15 cellular contexts compared by ENCODE assay signal in genomic region chr19:5557691-5558090, GRCh38. TPM values are rescaled to one million over a fixed set of nuclear protein-coding genes. Genes with fewer than 3 reads are reported as not detected.
DNase-seq lines count a peak whose midpoint lies in the region; ATAC-seq and TF ChIP-seq lines count a peak whose summit lies in the region.
"Had no signal": no experiment of that assay in that cellular context is flagged by ENCODE, and none has a peak within 500 bp of the region (broad histone marks: within the 10 kb centered on the region; RNA-seq: fewer than 3 reads in every experiment).

No MANE protein-coding gene starts in this region.

- ATAC-seq in RWPE2 (ENCODE audit: low read depth) (peak; percentile 42; the same call in 1 of the 3 replicates), esophagus mucosa (peak; percentile 91)

- no peak for TF ChIP-seq EP300 in stomach (IDR thresholded peaks at IDR 0.05)

- no peak for TF ChIP-seq CTCF in RWPE2 (IDR thresholded peaks at IDR 0.05; ENCODE audit: poor library complexity, severe bottlenecking)
- no peak for TF ChIP-seq CTCF in neural progenitor cell (IDR thresholded peaks at IDR 0.05)
- no peak for TF ChIP-seq CTCF in stomach (IDR thresholded peaks at IDR 0.05)
- TF ChIP-seq CTCF in CD14-positive monocyte (IDR thresholded peaks at IDR 0.05) = no peak

- H3K27ac Mint-ChIP-seq in neural progenitor cell (peak overlapping the region; percentile 84), CD14-positive monocyte (peak overlapping the region in 1 of 7 donors; percentile 31)
- no peak overlapping the region for H3K27ac Mint-ChIP-seq in activated T-helper 2 cell treated with anti-CD3 and anti-CD28 coated beads, Interferon-gamma antibody, Interleukin-2, Interleukin-4, amounts not matched to agents 10 μg/mL and 5 μg/mL and 100 μg/mL, durations not matched to agents 14 hours and 24 hours and 36 hours
- H3K27ac Mint-ChIP-seq in CD8-positive, alpha-beta memory T cell = no peak overlapping the region

- 28 to 40% (median 34%) methylated on average over 9 to 13 of the region's 13 CpGs for WGBS in stomach, 5 donors

- CTCF ChIA-PET in CD8-positive, alpha-beta memory T cell (lab: Charles Lee) = no interaction called here

- H3K27me3 ChIP-seq in RWPE2 (ENCODE audit: insufficient read depth, poor library complexity, severe bottlenecking) = no peaks in the 10 kb centered on the region
- no peaks in the 10 kb centered on the region for H3K27me3 ChIP-seq in neural progenitor cell
- H3K27me3 ChIP-seq in stomach = peaks cover 0 to 71% (median 14%) of the 10 kb centered on the region in 3 donors
- no peaks in the 10 kb centered on the region for H3K27me3 ChIP-seq in CD8-positive, alpha-beta memory T cell (ENCODE audit: insufficient read depth, low read length, poor library complexity, severe bottlenecking)
- H3K27me3 ChIP-seq: Peyer's patch had no signal

- no peaks in the 10 kb centered on the region for H3K9me3 ChIP-seq in RWPE2 (ENCODE audit: severe bottlenecking)
- H3K9me3 ChIP-seq in neural progenitor cell (ENCODE audit: low read depth) = no peaks in the 10 kb centered on the region
- H3K9me3 ChIP-seq in stomach = peaks cover 5 to 17% (median 12%) of the 10 kb centered on the region in 4 donors
- peaks cover 7% of the 10 kb centered on the region for H3K9me3 ChIP-seq in CD8-positive, alpha-beta memory T cell (ENCODE audit: low read length)

- H3K4me3 Mint-ChIP-seq in neural progenitor cell (no peak overlapping the region), CD14-positive monocyte (no peak overlapping the region)
- no peak overlapping the region for H3K4me3 Mint-ChIP-seq in activated T-helper 2 cell treated with anti-CD3 and anti-CD28 coated beads, Interferon-gamma antibody, Interleukin-2, Interleukin-4, amounts not matched to agents 10 μg/mL and 5 μg/mL and 100 μg/mL, durations not matched to agents 14 hours and 24 hours and 36 hours (ENCODE audit: low read depth)
- no peak overlapping the region for H3K4me3 Mint-ChIP-seq in CD8-positive, alpha-beta memory T cell
- H3K4me3 Mint-ChIP-seq: IgD-negative memory B cell had no signal

- H3K9me3 Mint-ChIP-seq in neural progenitor cell (peaks cover 9% of the 10 kb centered on the region), CD14-positive monocyte (peaks cover 4 to 17% (median 12%) of the 10 kb centered on the region in 7 donors)
- peaks cover 15% of the 10 kb centered on the region for H3K9me3 Mint-ChIP-seq in activated T-helper 2 cell treated with anti-CD3 and anti-CD28 coated beads, Interferon-gamma antibody, Interleukin-2, Interleukin-4, amounts not matched to agents 10 μg/mL and 5 μg/mL and 100 μg/mL, durations not matched to agents 14 hours and 24 hours and 36 hours
- H3K9me3 Mint-ChIP-seq in CD8-positive, alpha-beta memory T cell = peaks cover 0 to 18% (median 6%) of the 10 kb centered on the region in 5 donors

- H3K9ac ChIP-seq in neural progenitor cell = no peak overlapping the region

- intact Hi-C loops in stomach (cut with DNase I; ENCODE audit: low total_unique reads) (no loop called here), CD14-positive monocyte (cut with micrococcal nuclease) (no loop called here)
- intact Hi-C loops in activated T-helper 2 cell treated with anti-CD3 and anti-CD28 coated beads, Interferon-gamma antibody, Interleukin-2, Interleukin-4, amounts not matched to agents 10 μg/mL and 5 μg/mL and 100 μg/mL, durations not matched to agents 14 hours and 24 hours and 36 hours (cut with micrococcal nuclease) = no loop called here

- no peak overlapping the region for H3K4me2 ChIP-seq in neural progenitor cell

- TF ChIP-seq POLR2A in stomach (IDR thresholded peaks at IDR 0.05) = no peak

- H3K4me1 ChIP-seq in RWPE2 (ENCODE audit: insufficient read depth, poor library complexity, severe bottlenecking) (no peaks in the 10 kb centered on the region), neural progenitor cell (peaks cover 14% of the 10 kb centered on the region), stomach (no peaks in the 10 kb centered on the region)
- H3K4me1 ChIP-seq in CD8-positive, alpha-beta memory T cell (ENCODE audit: insufficient read depth, low read length) = no peaks in the 10 kb centered on the region
- H3K4me1 ChIP-seq: Peyer's patch had no signal

- H3K27me3 Mint-ChIP-seq in neural progenitor cell (ENCODE audit: insufficient read depth, low read depth) (peaks cover 6% of the 10 kb centered on the region), CD14-positive monocyte (ENCODE audit: low read depth in 3 of 3) (peaks cover 3 to 11% (median 11%) of the 10 kb centered on the region in 3 donors)
- no peaks in the 10 kb centered on the region for H3K27me3 Mint-ChIP-seq in activated T-helper 2 cell treated with anti-CD3 and anti-CD28 coated beads, Interferon-gamma antibody, Interleukin-2, Interleukin-4, amounts not matched to agents 10 μg/mL and 5 μg/mL and 100 μg/mL, durations not matched to agents 14 hours and 24 hours and 36 hours (ENCODE audit: low read depth)
- peaks cover 15 to 39% of the 10 kb centered on the region in 2 donors for H3K27me3 Mint-ChIP-seq in CD8-positive, alpha-beta memory T cell

- no peaks in the 10 kb centered on the region for H3K79me2 ChIP-seq in neural progenitor cell (ENCODE audit: low read depth)

- peaks cover 14% of the 10 kb centered on the region for H3F3A ChIP-seq in neural progenitor cell (ENCODE audit: low read depth)

- H2AFZ ChIP-seq in neural progenitor cell (replicated peaks) = no peak overlapping the region

- H3K4me1 Mint-ChIP-seq in neural progenitor cell = peaks cover 29% of the 10 kb centered on the region
- H3K4me1 Mint-ChIP-seq in activated T-helper 2 cell treated with anti-CD3 and anti-CD28 coated beads, Interferon-gamma antibody, Interleukin-2, Interleukin-4, amounts not matched to agents 10 μg/mL and 5 μg/mL and 100 μg/mL, durations not matched to agents 14 hours and 24 hours and 36 hours (ENCODE audit: low read depth) = no peaks in the 10 kb centered on the region
- no peaks in the 10 kb centered on the region for H3K4me1 Mint-ChIP-seq in CD8-positive, alpha-beta memory T cell
- no peaks in the 10 kb centered on the region for H3K4me1 Mint-ChIP-seq in CD14-positive monocyte
- H3K4me1 Mint-ChIP-seq: IgD-negative memory B cell had no signal

- H3K36me3 ChIP-seq in RWPE2 (ENCODE audit: low read depth) = no peaks in the 10 kb centered on the region
- H3K36me3 ChIP-seq in neural progenitor cell = no peaks in the 10 kb centered on the region
- no peaks in the 10 kb centered on the region for H3K36me3 ChIP-seq in stomach
- no peaks in the 10 kb centered on the region for H3K36me3 ChIP-seq in CD8-positive, alpha-beta memory T cell (ENCODE audit: insufficient read depth, low read length)
- H3K36me3 ChIP-seq: HAP-1, Peyer's patch had no signal

- H3K36me3 Mint-ChIP-seq in neural progenitor cell = no peaks in the 10 kb centered on the region
- H3K36me3 Mint-ChIP-seq in activated T-helper 2 cell treated with anti-CD3 and anti-CD28 coated beads, Interferon-gamma antibody, Interleukin-2, Interleukin-4, amounts not matched to agents 10 μg/mL and 5 μg/mL and 100 μg/mL, durations not matched to agents 14 hours and 24 hours and 36 hours (ENCODE audit: low read depth) = no peaks in the 10 kb centered on the region
- H3K36me3 Mint-ChIP-seq in CD8-positive, alpha-beta memory T cell = peaks cover 0 to 6% (median 2%) of the 10 kb centered on the region in 3 donors
- no peaks in the 10 kb centered on the region for H3K36me3 Mint-ChIP-seq in CD14-positive monocyte
- H3K36me3 Mint-ChIP-seq: IgD-negative memory B cell had no signal

- POLR2A ChIA-PET in CD8-positive, alpha-beta memory T cell (lab: Charles Lee) = no interaction called here

- H3K27ac ChIP-seq in RWPE2 (ENCODE audit: poor library complexity, severe bottlenecking) (no peak overlapping the region), neural progenitor cell (no peak overlapping the region), stomach (no peak overlapping the region)
- H3K27ac ChIP-seq in CD8-positive, alpha-beta memory T cell (ENCODE audit: low read depth, low read length) = no peak overlapping the region
- H3K27ac ChIP-seq: Peyer's patch had no signal

- H4K20me1 ChIP-seq in neural progenitor cell (ENCODE audit: low read depth) = no peaks in the 10 kb centered on the region

- no peak overlapping the region for H3K4me3 ChIP-seq in RWPE2 (ENCODE audit: severe bottlenecking)
- H3K4me3 ChIP-seq in neural progenitor cell = no peak overlapping the region
- H3K4me3 ChIP-seq in stomach = no peak overlapping the region
- H3K4me3 ChIP-seq in CD8-positive, alpha-beta memory T cell (ENCODE audit: low read length) = no peak overlapping the region
- H3K4me3 ChIP-seq: HAP-1, Peyer's patch had no signal

- DNase-seq in RWPE2 (ENCODE audit: low spot score) (no peak), neural progenitor cell (ENCODE audit: low spot score) (no peak), stomach (no peak), CD14-positive monocyte (ENCODE audit: low spot score) (no peak)
- no peak for DNase-seq in activated T-helper 2 cell treated with anti-CD3 and anti-CD28 coated beads, Interferon-gamma antibody, Interleukin-2, Interleukin-4, amounts not matched to agents 10 μg/mL and 5 μg/mL and 100 μg/mL, durations not matched to agents 14 hours and 24 hours and 36 hours (ENCODE audit: low spot score)
- DNase-seq in CD8-positive, alpha-beta memory T cell = no peak
- DNase-seq: NCI-H1417, NCI-H1930, NCI-H524, Peyer's patch, SHP77 treated with DMSO at 0.1 percent for 48 hours had no signal

RNA-seq across cellular contexts. Expression of gene TINCR, which starts 10.1 kb away (rescaled TPM):
- total RNA-seq in esophagus mucosa (29.7 TPM), neural progenitor cell (ENCODE audit: low replicate concordance) (1.8 and 3.5 TPM in 2 replicates), stomach (under 1 TPM in 1 of 5 donors, not detected in 4; 0.18 TPM)
- polyA plus RNA-seq in stomach (10 to 100 TPM in 1 of 3 donors, under 1 TPM in 2; 0.15 to 14.2 (median 0.19) TPM), CD14-positive monocyte (not detected)
- 0.37 and 0.52 TPM in 2 replicates for total RNA-seq in activated T-helper 2 cell treated with anti-CD3 and anti-CD28 coated beads, Interferon-gamma antibody, Interleukin-2, Interleukin-4, amounts not matched to agents 10 μg/mL and 5 μg/mL and 100 μg/mL, durations not matched to agents 14 hours and 24 hours and 36 hours
- total RNA-seq in CD8-positive, alpha-beta memory T cell = under 1 TPM; 0.20 to 0.28 TPM
- 0.16 TPM for polyA plus RNA-seq in CD8-positive, alpha-beta memory T cell
- total RNA-seq: LHCN-M2 had no signal
- polyA plus RNA-seq: IgD-negative memory B cell had no signal
